10 cellular contexts compared by ENCODE assay signal in the genomic region with DNA sequence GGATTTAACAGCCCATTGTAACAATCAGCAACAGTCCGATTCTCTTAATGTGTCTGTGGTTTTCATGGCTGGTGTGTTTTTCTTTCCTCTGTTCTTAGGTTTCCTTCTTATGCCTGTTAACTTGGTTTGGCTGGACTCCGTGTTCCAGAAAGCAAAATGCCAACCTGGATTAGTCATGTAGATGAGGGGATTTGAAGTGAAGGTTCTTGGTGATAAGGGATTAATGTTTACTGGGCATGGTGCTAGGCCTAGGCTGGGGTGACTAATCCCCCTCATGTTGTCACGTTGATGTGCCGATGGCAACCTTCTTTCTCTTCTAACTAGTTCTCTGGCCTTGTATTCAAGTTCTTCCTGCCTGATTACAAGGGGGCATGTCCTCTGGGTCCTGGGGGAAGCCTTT.
DNase-seq lines count a peak whose midpoint lies in the region; ATAC-seq and TF ChIP-seq lines count a peak whose summit lies in the region.
"Had no signal": no experiment of that assay in that cellular context is flagged by ENCODE, and none has a peak within 500 bp of the region (broad histone marks: within the 10 kb centered on the region; RNA-seq: fewer than 3 reads in every experiment).

No MANE protein-coding gene starts in this region.

- no peaks in the 10 kb centered on the region for H3K36me3 Mint-ChIP-seq in WTC11

- no peaks in the 10 kb centered on the region for H3K36me3 ChIP-seq in esophagus muscularis mucosa
- no peaks in the 10 kb centered on the region for H3K36me3 ChIP-seq in prostate gland

- ATAC-seq in GM19023 (IDR thresholded peaks at IDR 0.05; ENCODE audit: unreplicated experiment): no peak
- ATAC-seq in WTC11: no peak
- ATAC-seq: activated T-helper 17 cell treated with anti-CD3 and anti-CD28 coated beads, Interleukin-2, amount 50 U/mL, for 72 hours had no signal

- 67% methylated on average over 4 of the region's 4 CpGs for WGBS in esophagus muscularis mucosa
- 17% methylated on average over 4 of the region's 4 CpGs for WGBS in prostate gland

- TF ChIP-seq CTCF in esophagus muscularis mucosa (IDR thresholded peaks at IDR 0.05): no peak
- TF ChIP-seq CTCF in prostate gland (IDR thresholded peaks at IDR 0.05): no peak
- no peak for TF ChIP-seq CTCF in WTC11 (IDR thresholded peaks at IDR 0.05)

- POLR2A ChIA-PET in WTC11 (lab: Charles Lee): no interaction called here

- no peak overlapping the region for H3K27ac Mint-ChIP-seq in WTC11
- H3K27ac Mint-ChIP-seq: activated T-helper 17 cell treated with anti-CD3 and anti-CD28 coated beads, Interleukin-2, amount 50 U/mL, for 72 hours had no signal

- H3K27me3 ChIP-seq in esophagus muscularis mucosa (peaks cover 0 to 7% (median 0%) of the 10 kb centered on the region in 4 donors), prostate gland (replicated peaks; ENCODE audit: insufficient read depth) (no peaks in the 10 kb centered on the region)

- CTCF ChIA-PET in WTC11 (lab: Charles Lee): no interaction called here

- H3K4me1 Mint-ChIP-seq in WTC11: no peaks in the 10 kb centered on the region
- H3K4me1 Mint-ChIP-seq: activated T-helper 17 cell treated with anti-CD3 and anti-CD28 coated beads, Interleukin-2, amount 50 U/mL, for 72 hours had no signal

- no peak for TF ChIP-seq EP300 in esophagus muscularis mucosa (IDR thresholded peaks at IDR 0.05)

- H3K27me3 Mint-ChIP-seq in WTC11 (ENCODE audit: low read depth): no peaks in the 10 kb centered on the region

- H3K4me3 ChIP-seq in esophagus muscularis mucosa (no peak overlapping the region), prostate gland (no peak overlapping the region)

- no peaks in the 10 kb centered on the region for H3K9me3 ChIP-seq in esophagus muscularis mucosa
- no peaks in the 10 kb centered on the region for H3K9me3 ChIP-seq in prostate gland

- intact Hi-C loops in esophagus muscularis mucosa (cut with DNase I) (no loop called here), prostate gland (cut with DNase I) (loop anchor here (10.0 kb wide), 1 partner anchor 48 kb away; no protein-coding TSS in a partner anchor)

- DNase-seq in AG08395 (ENCODE audit: low spot score) (peak; percentile 38), RPMI7951 (ENCODE audit: low read depth) (peak; percentile 87), esophagus muscularis mucosa (ENCODE audit: extremely low spot score) (no peak), prostate gland (ENCODE audit: low spot score) (peak; percentile 17), NCI-H69 (lab: John Stamatoyannopoulos, UW) (no peak), NCI-H2029 treated with DMSO at 0.1 percent for 48 hours (lab: John Stamatoyannopoulos, UW) (no peak), WTC11 (ENCODE audit: low spot score) (no peak)
- DNase-seq: GDM1 had no signal

- H3K27ac ChIP-seq in esophagus muscularis mucosa (replicated peaks in 1 of 4): peak overlapping the region; percentile 72 to 76 (median 76)
- H3K27ac ChIP-seq in prostate gland: peak overlapping the region; percentile 22 to 46

- TF ChIP-seq POLR2A in esophagus muscularis mucosa (IDR thresholded peaks at IDR 0.05; ENCODE audit: low read depth): no peak
- TF ChIP-seq POLR2A in prostate gland (IDR thresholded peaks at IDR 0.05): no peak

- H3K9me3 Mint-ChIP-seq in WTC11: no peaks in the 10 kb centered on the region
- H3K9me3 Mint-ChIP-seq: activated T-helper 17 cell treated with anti-CD3 and anti-CD28 coated beads, Interleukin-2, amount 50 U/mL, for 72 hours had no signal

- H3K4me1 ChIP-seq in esophagus muscularis mucosa (peaks cover 0 to 74% (median 42%) of the 10 kb centered on the region in 4 donors), prostate gland (replicated peaks) (no peaks in the 10 kb centered on the region)

- no peak overlapping the region for H3K4me3 Mint-ChIP-seq in WTC11
- H3K4me3 Mint-ChIP-seq: activated T-helper 17 cell treated with anti-CD3 and anti-CD28 coated beads, Interleukin-2, amount 50 U/mL, for 72 hours had no signal

TF ChIP-seq in WTC11, 78 proteins besides CTCF, POLR2A, EP300 and RAD21:
- no peak for TF ChIP-seq SP1 (CRISPR knock-in tag; conservative IDR thresholded peaks at IDR 0.05)
- no peak for TF ChIP-seq ESRRA (CRISPR knock-in tag; IDR thresholded peaks at IDR 0.05; ENCODE audit: borderline replicate concordance)
- TF ChIP-seq, protein P1, sequence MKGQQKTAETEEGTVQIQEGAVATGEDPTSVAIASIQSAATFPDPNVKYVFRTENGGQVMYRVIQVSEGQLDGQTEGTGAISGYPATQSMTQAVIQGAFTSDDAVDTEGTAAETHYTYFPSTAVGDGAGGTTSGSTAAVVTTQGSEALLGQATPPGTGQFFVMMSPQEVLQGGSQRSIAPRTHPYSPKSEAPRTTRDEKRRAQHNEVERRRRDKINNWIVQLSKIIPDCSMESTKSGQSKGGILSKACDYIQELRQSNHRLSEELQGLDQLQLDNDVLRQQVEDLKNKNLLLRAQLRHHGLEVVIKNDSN (CRISPR knock-in tag; IDR thresholded peaks at IDR 0.05): no peak
- TF ChIP-seq IRF2 (CRISPR knock-in tag; IDR thresholded peaks at IDR 0.05; ENCODE audit: borderline replicate concordance, low read depth): no peak
- no peak for TF ChIP-seq ETV6 (CRISPR knock-in tag; IDR thresholded peaks at IDR 0.05)
- TF ChIP-seq, protein P2, sequence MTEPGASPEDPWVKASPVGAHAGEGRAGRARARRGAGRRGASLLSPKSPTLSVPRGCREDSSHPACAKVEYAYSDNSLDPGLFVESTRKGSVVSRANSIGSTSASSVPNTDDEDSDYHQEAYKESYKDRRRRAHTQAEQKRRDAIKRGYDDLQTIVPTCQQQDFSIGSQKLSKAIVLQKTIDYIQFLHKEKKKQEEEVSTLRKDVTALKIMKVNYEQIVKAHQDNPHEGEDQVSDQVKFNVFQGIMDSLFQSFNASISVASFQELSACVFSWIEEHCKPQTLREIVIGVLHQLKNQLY (CRISPR knock-in tag; IDR thresholded peaks at IDR 0.05): no peak
- TF ChIP-seq FOXJ3 (CRISPR knock-in tag; IDR thresholded peaks at IDR 0.05; ENCODE audit: borderline replicate concordance): no peak
- TF ChIP-seq OVOL2 (CRISPR knock-in tag; IDR thresholded peaks at IDR 0.05; ENCODE audit: borderline replicate concordance): no peak
- TF ChIP-seq ZNF416 (CRISPR knock-in tag; IDR thresholded peaks at IDR 0.05): no peak
- no peak for TF ChIP-seq ATF1 (CRISPR knock-in tag; IDR thresholded peaks at IDR 0.05)
- TF ChIP-seq, protein P3, sequence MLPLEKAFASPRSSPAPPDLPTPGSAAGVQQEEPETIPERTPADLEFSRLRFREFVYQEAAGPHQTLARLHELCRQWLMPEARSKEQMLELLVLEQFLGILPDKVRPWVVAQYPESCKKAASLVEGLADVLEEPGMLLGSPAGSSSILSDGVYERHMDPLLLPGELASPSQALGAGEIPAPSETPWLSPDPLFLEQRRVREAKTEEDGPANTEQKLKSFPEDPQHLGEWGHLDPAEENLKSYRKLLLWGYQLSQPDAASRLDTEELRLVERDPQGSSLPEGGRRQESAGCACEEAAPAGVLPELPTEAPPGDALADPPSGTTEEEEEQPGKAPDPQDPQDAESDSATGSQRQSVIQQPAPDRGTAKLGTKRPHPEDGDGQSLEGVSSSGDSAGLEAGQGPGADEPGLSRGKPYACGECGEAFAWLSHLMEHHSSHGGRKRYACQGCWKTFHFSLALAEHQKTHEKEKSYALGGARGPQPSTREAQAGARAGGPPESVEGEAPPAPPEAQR (CRISPR knock-in tag; IDR thresholded peaks at IDR 0.05): no peak
- TF ChIP-seq, protein P4, sequence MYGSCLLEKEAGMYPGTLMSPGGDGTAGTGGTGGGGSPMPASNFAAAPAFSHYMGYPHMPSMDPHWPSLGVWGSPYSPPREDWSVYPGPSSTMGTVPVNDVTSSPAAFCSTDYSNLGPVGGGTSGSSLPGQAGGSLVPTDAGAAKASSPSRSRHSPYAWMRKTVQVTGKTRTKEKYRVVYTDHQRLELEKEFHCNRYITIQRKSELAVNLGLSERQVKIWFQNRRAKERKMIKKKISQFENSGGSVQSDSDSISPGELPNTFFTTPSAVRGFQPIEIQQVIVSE (CRISPR knock-in tag; IDR thresholded peaks at IDR 0.05; ENCODE audit: borderline replicate concordance): no peak
- no peak for TF ChIP-seq PRRX2 (CRISPR knock-in tag; IDR thresholded peaks at IDR 0.05)
- TF ChIP-seq, protein P5, sequence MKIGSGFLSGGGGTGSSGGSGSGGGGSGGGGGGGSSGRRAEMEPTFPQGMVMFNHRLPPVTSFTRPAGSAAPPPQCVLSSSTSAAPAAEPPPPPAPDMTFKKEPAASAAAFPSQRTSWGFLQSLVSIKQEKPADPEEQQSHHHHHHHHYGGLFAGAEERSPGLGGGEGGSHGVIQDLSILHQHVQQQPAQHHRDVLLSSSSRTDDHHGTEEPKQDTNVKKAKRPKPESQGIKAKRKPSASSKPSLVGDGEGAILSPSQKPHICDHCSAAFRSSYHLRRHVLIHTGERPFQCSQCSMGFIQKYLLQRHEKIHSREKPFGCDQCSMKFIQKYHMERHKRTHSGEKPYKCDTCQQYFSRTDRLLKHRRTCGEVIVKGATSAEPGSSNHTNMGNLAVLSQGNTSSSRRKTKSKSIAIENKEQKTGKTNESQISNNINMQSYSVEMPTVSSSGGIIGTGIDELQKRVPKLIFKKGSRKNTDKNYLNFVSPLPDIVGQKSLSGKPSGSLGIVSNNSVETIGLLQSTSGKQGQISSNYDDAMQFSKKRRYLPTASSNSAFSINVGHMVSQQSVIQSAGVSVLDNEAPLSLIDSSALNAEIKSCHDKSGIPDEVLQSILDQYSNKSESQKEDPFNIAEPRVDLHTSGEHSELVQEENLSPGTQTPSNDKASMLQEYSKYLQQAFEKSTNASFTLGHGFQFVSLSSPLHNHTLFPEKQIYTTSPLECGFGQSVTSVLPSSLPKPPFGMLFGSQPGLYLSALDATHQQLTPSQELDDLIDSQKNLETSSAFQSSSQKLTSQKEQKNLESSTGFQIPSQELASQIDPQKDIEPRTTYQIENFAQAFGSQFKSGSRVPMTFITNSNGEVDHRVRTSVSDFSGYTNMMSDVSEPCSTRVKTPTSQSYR (CRISPR knock-in tag; IDR thresholded peaks at IDR 0.05): no peak
- no peak for TF ChIP-seq NR3C1 (CRISPR knock-in tag; conservative IDR thresholded peaks at IDR 0.05; ENCODE audit: low read depth)
- TF ChIP-seq NFE2L1 (CRISPR knock-in tag; IDR thresholded peaks at IDR 0.05): no peak
- no peak for TF ChIP-seq RELA (CRISPR knock-in tag; IDR thresholded peaks at IDR 0.05; ENCODE audit: borderline replicate concordance)

Comparison
In these comparisons a context has a peak if more than half of its experiments do, and no peak if none do; other contexts are left out.
1. DNase-seq: peak in AG08395 (single experiment), RPMI7951 (single experiment) and prostate gland (single experiment); none in esophagus muscularis mucosa (single experiment), NCI-H69 (single experiment), NCI-H2029 treated with DMSO at 0.1 percent for 48 hours (single experiment) and WTC11 (single experiment).